Comparison of ENCODE assay signal across 27 cellular contexts in genomic region chr16:70534949-70535348, GRCh38.
"Had no signal": no experiment of that assay in that cellular context is flagged by ENCODE, and none has a peak within 500 bp of the region (broad histone marks: within the 10 kb centered on the region; RNA-seq: fewer than 3 reads in every experiment).

No MANE protein-coding gene starts in this region.

- H3K27ac Mint-ChIP-seq: activated naive CD8-positive, alpha-beta T cell treated with anti-CD3 and anti-CD28 coated beads for 36 hours had no signal

- H3K4me1 ChIP-seq: right lobe of liver, tibial artery had no signal

- ATAC-seq: gastroesophageal sphincter; left ventricle myocardium superior; right lobe of liver; stimulated activated naive CD8-positive, alpha-beta T cell treated with anti-CD3 and anti-CD28 coated beads, Interleukin-15, Interleukin-2, amounts not matched to agents 100 U/mL and 50 U/mL, for 24 hours had no signal

- H3K9me3 Mint-ChIP-seq: activated naive CD8-positive, alpha-beta T cell treated with anti-CD3 and anti-CD28 coated beads for 36 hours had no signal

- H3K9me3 ChIP-seq: esophagus muscularis mucosa, gastroesophageal sphincter, right lobe of liver, tibial artery had no signal

- H3K4me3 ChIP-seq: esophagus muscularis mucosa, gastroesophageal sphincter, right lobe of liver, tibial artery had no signal

- DNase-seq: activated CD4-positive, alpha-beta T cell treated with anti-CD3 and anti-CD28 coated beads for 1 hour; activated CD4-positive, alpha-beta T cell treated with anti-CD3 and anti-CD28 coated beads, Interleukin-2, amount 50 U/mL, for 1 hour; activated CD8-positive, alpha-beta memory T cell treated with anti-CD3 and anti-CD28 coated beads for 24 hours; activated CD8-positive, alpha-beta memory T cell treated with anti-CD3 and anti-CD28 coated beads, Interleukin-2, amount 50 U/mL, for 48 hours; activated naive CD8-positive, alpha-beta T cell treated with anti-CD3 and anti-CD28 coated beads for 36 hours; central memory CD4-positive, alpha-beta T cell; effector memory CD4-positive, alpha-beta T cell; head of caudate nucleus; hypothalamus; left ventricle myocardium superior; mammary epithelial cell; midbrain; nucleus accumbens; right lobe of liver; small intestine; stimulated activated CD4-positive, alpha-beta T cell treated with anti-CD3 and anti-CD28 coated beads, Interleukin-15, amount 100 ng/mL, for 24 hours; stimulated activated CD4-positive, alpha-beta T cell treated with anti-CD3 and anti-CD28 coated beads, Interleukin-2, amount 100 ng/mL, for 48 hours; stimulated activated naive CD8-positive, alpha-beta T cell treated with anti-CD3 and anti-CD28 coated beads, Interleukin-15, Interleukin-2, amounts not matched to agents 100 U/mL and 50 U/mL, for 24 hours; T-helper 1 cell; tibial artery; WERI-Rb-1 had no signal

- H3K4me3 Mint-ChIP-seq: activated naive CD8-positive, alpha-beta T cell treated with anti-CD3 and anti-CD28 coated beads for 36 hours had no signal

- H3K27me3 ChIP-seq: esophagus muscularis mucosa, gastroesophageal sphincter, right lobe of liver, tibial artery had no signal

- FAIRE-seq: astrocyte, colon, endothelial cell of umbilical vein, small intestine, TTC549 had no signal

- H3K27me3 Mint-ChIP-seq: activated naive CD8-positive, alpha-beta T cell treated with anti-CD3 and anti-CD28 coated beads for 36 hours had no signal

- H3K27ac ChIP-seq: esophagus muscularis mucosa, gastroesophageal sphincter, right lobe of liver, tibial artery, WERI-Rb-1 had no signal
